1 cellular context compared by ENCODE assay signal in the genomic region with DNA sequence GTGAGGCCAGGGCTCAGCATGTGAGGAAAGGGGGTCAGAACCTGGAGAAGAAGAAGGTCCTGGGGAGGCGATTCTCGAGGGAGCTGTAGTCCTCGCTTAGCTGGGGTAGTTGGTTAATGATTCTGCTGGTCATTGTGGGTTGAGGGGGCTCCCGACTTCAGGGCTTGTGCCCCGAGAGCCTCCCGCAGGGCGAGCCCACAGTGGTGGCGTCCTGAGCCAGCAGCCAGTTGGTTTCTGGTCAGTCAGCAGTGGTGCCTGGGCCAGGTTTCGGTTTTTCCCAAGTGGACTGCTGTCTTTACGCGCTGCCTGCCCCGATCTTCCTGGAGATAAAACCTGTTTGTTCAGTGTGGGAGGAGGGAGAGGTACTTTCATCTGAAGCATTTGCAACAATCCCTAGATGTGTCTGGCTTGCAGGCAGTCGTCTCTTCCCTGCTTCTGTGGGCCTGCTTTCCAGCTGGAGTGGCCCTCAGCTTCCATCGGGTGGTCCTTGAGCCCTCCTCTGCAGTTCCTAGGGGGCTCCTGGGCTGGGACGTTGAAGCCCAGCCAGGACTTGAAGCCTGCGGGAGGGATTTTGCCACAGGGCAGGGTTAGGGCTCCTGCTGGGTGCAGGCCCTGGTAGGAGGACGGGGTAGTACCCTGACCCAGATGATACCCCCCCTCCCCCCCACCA.
TF ChIP-seq lines count a peak whose summit lies in the region.

No MANE protein-coding gene starts in this region.

TF ChIP-seq in H1, 55 proteins besides CTCF, POLR2A, EP300 and RAD21:
- TF ChIP-seq POLR2AphosphoS5 (IDR thresholded peaks at IDR 0.05; ENCODE audit: low read depth, low read length) (peak; percentile 13; the same call in 1 of the 2 replicates), ASH2L (IDR thresholded peaks at IDR 0.05; ENCODE audit: low read length) (no peak), BRCA1 (IDR thresholded peaks at IDR 0.05; ENCODE audit: low read depth, low read length) (no peak), KDM1A (IDR thresholded peaks at IDR 0.05; ENCODE audit: borderline replicate concordance, low read length) (no peak)
TF ChIP-seq in H1: peak in this region for 1.
